8 cellular contexts compared by ENCODE assay signal in genomic region chr9:75455444-75455921, GRCh38.
DNase-seq lines count a peak whose midpoint lies in the region; ATAC-seq, FAIRE-seq and TF ChIP-seq lines count a peak whose summit lies in the region.

No MANE protein-coding gene starts in this region.

- H3K23me2 ChIP-seq in H1 (ENCODE audit: low read depth, low read length), result no peaks in the 10 kb centered on the region

- H3K9ac ChIP-seq in H1 (replicated peaks in 1 of 4; ENCODE audit: extremely low read depth in 1 of 4, low read depth in 3 of 4, low read length in 3 of 4), result no peak overlapping the region

- POLR2A ChIA-PET in H1 (lab: Charles Lee; ENCODE audit: partially characterized antibody), result no interaction called here

- no peak overlapping the region for H3K23ac ChIP-seq in H1 (ENCODE audit: insufficient read length)

- no peak for TF ChIP-seq EP300 in H1 (IDR thresholded peaks at IDR 0.05; ENCODE audit: borderline replicate concordance in 1 of 2, low read depth in 2 of 2, low read length in 2 of 2)

- H4K8ac ChIP-seq in H1 (ENCODE audit: extremely low read depth, insufficient read depth, low read length), result no peak overlapping the region

- peaks cover under 1 to 17% (median 5%) of the 10 kb centered on the region in 4 experiments; a peak in 3 of 7 replicates for H3K4me1 ChIP-seq in H1 (replicated peaks in 1 of 4; ENCODE audit: control insufficient read depth in 3 of 4, insufficient read depth in 4 of 4, low read length in 3 of 4)

- no peaks in the 10 kb centered on the region for H3K9me3 ChIP-seq in H1 (ENCODE audit: insufficient read depth in 2 of 2, low read depth in 1 of 2, low read length in 1 of 2)

- H2BK12ac ChIP-seq in H1 (ENCODE audit: low read depth, low read length), result no peak overlapping the region

- H3K36me3 ChIP-seq in H1 (ENCODE audit: control insufficient read depth in 2 of 4, insufficient read depth in 4 of 4, low read length in 3 of 4), result no peaks in the 10 kb centered on the region

- no peak overlapping the region for H3K4me2 ChIP-seq in H1 (ENCODE audit: insufficient read depth in 1 of 2, low read depth in 2 of 2, low read length in 2 of 2)

- H3K27ac ChIP-seq in H1 (ENCODE audit: low read depth, low read length), result no peak overlapping the region

- H2AFZ ChIP-seq in H1 (ENCODE audit: low read length), result no peak overlapping the region

- in situ Hi-C loops in G401 (cut with HindIII; ENCODE audit: low sequenced_read_pairs), result no loop called here

- no peak overlapping the region for H3K56ac ChIP-seq in H1 (replicated peaks; ENCODE audit: insufficient read length, low read depth, low read length)

- no peak for FAIRE-seq in H1 (lab: Jason Lieb, UNC)

- TF ChIP-seq RAD21 in H1 (IDR thresholded peaks at IDR 0.05 in 1 of 2, conservative IDR thresholded peaks at IDR 0.05 in 1 of 2; ENCODE audit: low read depth in 2 of 2, low read length in 2 of 2), result no peak

- no peak for TF ChIP-seq POLR2A in H1 (IDR thresholded peaks at IDR 0.05; ENCODE audit: control extremely low read depth in 1 of 2, low read depth in 2 of 2, low read length in 2 of 2)

- H3K79me1 ChIP-seq in H1 (ENCODE audit: low read depth, low read length), result no peaks in the 10 kb centered on the region

- no peaks in the 10 kb centered on the region for H4K20me1 ChIP-seq in H1 (replicated peaks in 1 of 2; ENCODE audit: control insufficient read depth in 1 of 2, insufficient read depth in 2 of 2, low read length in 2 of 2)

- no peak overlapping the region for H2BK5ac ChIP-seq in H1 (ENCODE audit: low read depth, low read length)

- peak overlapping the region; percentile 79; the same call in 1 of the 2 replicates for H3K18ac ChIP-seq in H1 (ENCODE audit: extremely low read depth, low read length)

- 93% methylated on average over 1 of the region's 1 CpG; no CpG with 5 or more reads in 1 of the 2 experiments for WGBS in H1 (ENCODE audit: extremely low coverage in 1 of 2, insufficient coverage in 1 of 2, insufficient read length in 1 of 2, insufficient replicate concordance in 2 of 2, low coverage in 1 of 2, low lambda C conversion rate in 2 of 2, missing lambda C conversion rate in 1 of 2), 2 experiments

- H2BK20ac ChIP-seq in H1 (ENCODE audit: low read length), result peak overlapping the region; percentile 72; the same call in 1 of the 2 replicates

- H4K91ac ChIP-seq in H1 (replicated peaks; ENCODE audit: insufficient read length, low read length), result peak overlapping the region; percentile 45

- DNase-seq in Ammon's horn (ENCODE audit: low spot score) (peak; percentile 24), H1 (ENCODE audit: low read depth in 1 of 2, low spot score in 2 of 2) (no peak), hepatic stellate cell (ENCODE audit: low spot score) (no peak), left lobe of liver (ENCODE audit: low spot score) (no peak), G401 (ENCODE audit: low spot score) (no peak), COLO829 (ENCODE audit: low spot score) (no peak)

- ATAC-seq in GM19452 (IDR thresholded peaks at IDR 0.05; ENCODE audit: unreplicated experiment) (peak; percentile 98), HG03280 (IDR thresholded peaks at IDR 0.05; ENCODE audit: unreplicated experiment) (peak; percentile 96), left lobe of liver (no peak)

- CTCF ChIA-PET in H1 (lab: Charles Lee; ENCODE audit: partially characterized antibody), result interaction anchor here (0.6 to 0.7 kb wide), 2 partner anchors 193 to 204 kb away, joined by 3 to 4 read pairs; no protein-coding TSS in a partner anchor

- H3K79me2 ChIP-seq in H1 (ENCODE audit: control insufficient read depth in 1 of 2, insufficient read depth in 2 of 2, low read length in 2 of 2), result no peaks in the 10 kb centered on the region

- H3K4me3 ChIP-seq in H1 (ENCODE audit: extremely low read depth in 1 of 4, insufficient read depth in 2 of 4, low read depth in 3 of 4, low read length in 4 of 4), result no peak overlapping the region

- peak overlapping the region; percentile 30 for H3K4ac ChIP-seq in H1 (replicated peaks; ENCODE audit: insufficient read length, low read depth, low read length)

- H4K5ac ChIP-seq in H1 (ENCODE audit: insufficient read length, low read depth, low read length), result no peak overlapping the region

- peaks cover 0 to 3% (median 0%) of the 10 kb centered on the region in 4 experiments; a peak in 2 of 7 replicates for H3K27me3 ChIP-seq in H1 (replicated peaks in 1 of 4; ENCODE audit: control insufficient read depth in 3 of 4, extremely low read depth in 1 of 4, insufficient read depth in 3 of 4, low read length in 3 of 4)

- TF ChIP-seq CTCF in H1 (IDR thresholded peaks at IDR 0.05; ENCODE audit: control extremely low read depth in 1 of 3, insufficient read depth in 1 of 3, low read depth in 1 of 3, low read length in 3 of 3), result no peak

- H3K14ac ChIP-seq in H1 (ENCODE audit: insufficient read length), result no peak overlapping the region

- H2AK5ac ChIP-seq in H1 (ENCODE audit: low read depth, low read length), result no peak overlapping the region

- no peak overlapping the region for H2BK120ac ChIP-seq in H1 (replicated peaks; ENCODE audit: low read depth, low read length)

- H2BK15ac ChIP-seq in H1 (ENCODE audit: low read length), result no peak overlapping the region

TF ChIP-seq in H1, 55 proteins besides CTCF, POLR2A, EP300 and RAD21 (continues in another document):
- TF ChIP-seq CBX8 (IDR thresholded peaks at IDR 0.05; ENCODE audit: borderline replicate concordance, low read depth, low read length) (no peak), CHD1 (IDR thresholded peaks at IDR 0.05; ENCODE audit: low read depth, low read length) (no peak), NRF1 (IDR thresholded peaks at IDR 0.05; ENCODE audit: low read depth, low read length) (no peak), SAP30 (IDR thresholded peaks at IDR 0.05; ENCODE audit: insufficient read depth, insufficient replicate concordance, low read length) (no peak), HDAC2 (IDR thresholded peaks at IDR 0.05; ENCODE audit: borderline replicate concordance in 1 of 2, low read depth in 2 of 2, low read length in 2 of 2) (no peak), TAF7 (optimal IDR thresholded peaks at IDR 0.05; ENCODE audit: borderline replicate concordance, low read depth, low read length) (no peak), CREB1 (IDR thresholded peaks at IDR 0.05) (no peak), TCF12 (IDR thresholded peaks at IDR 0.05; ENCODE audit: low read depth, low read length) (no peak), CHD2 (IDR thresholded peaks at IDR 0.05; ENCODE audit: low read length) (no peak), CTBP2 (IDR thresholded peaks at IDR 0.05; ENCODE audit: borderline replicate concordance, insufficient read depth, insufficient read length, low read length) (no peak), CBX5 (IDR thresholded peaks at IDR 0.05; ENCODE audit: low read depth, low read length) (no peak), MAFK (IDR thresholded peaks at IDR 0.05; ENCODE audit: low read depth, low read length) (no peak), JUN (IDR thresholded peaks at IDR 0.05; ENCODE audit: low read depth, low read length) (no peak), ZNF274 (IDR thresholded peaks at IDR 0.05; ENCODE audit: borderline replicate concordance, extremely low read depth, low read length) (no peak)
- TF ChIP-seq, protein P1, sequence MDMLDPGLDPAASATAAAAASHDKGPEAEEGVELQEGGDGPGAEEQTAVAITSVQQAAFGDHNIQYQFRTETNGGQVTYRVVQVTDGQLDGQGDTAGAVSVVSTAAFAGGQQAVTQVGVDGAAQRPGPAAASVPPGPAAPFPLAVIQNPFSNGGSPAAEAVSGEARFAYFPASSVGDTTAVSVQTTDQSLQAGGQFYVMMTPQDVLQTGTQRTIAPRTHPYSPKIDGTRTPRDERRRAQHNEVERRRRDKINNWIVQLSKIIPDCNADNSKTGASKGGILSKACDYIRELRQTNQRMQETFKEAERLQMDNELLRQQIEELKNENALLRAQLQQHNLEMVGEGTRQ (IDR thresholded peaks at IDR 0.05; ENCODE audit: low read length), result no peak
